In the genomic region with DNA sequence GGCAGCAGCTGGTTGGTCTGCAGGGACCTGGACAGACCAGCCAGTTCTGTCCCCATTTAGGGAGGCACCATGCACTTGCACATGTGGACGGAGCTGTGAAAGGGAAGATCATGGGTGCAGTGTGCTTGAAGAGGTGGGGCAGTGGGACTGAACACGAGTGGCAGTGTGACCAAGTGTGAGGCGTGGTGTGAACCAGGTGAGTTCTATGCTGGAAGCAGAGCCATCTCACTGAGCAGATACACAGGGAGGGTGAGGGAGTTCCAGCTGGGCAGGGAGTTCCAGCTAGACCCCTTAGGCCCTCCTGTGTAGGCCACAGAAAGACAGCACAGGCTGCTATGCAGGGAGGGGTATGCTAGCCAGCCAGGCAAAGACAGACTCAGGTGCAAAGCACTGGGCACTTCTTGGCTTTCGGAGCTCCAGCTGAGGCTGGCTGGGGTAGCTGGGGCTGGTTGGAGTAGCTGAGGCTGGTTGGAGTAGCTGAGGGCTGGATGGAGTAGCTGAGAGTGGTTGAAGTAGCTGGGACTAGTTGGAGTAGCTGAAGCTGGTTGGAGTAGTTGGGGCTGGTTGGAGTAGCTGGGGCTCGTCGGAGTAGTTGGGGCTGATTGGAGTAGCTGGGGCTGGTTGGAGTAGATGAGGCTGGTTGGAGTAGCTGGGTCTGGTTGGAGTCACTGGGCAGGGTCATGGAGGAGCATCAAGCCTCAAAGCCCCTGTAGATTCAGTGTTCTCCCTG, we compare ENCODE assay signal across 26 cellular contexts.
"Had no signal": no experiment of that assay in that cellular context is flagged by ENCODE, and none has a peak within 500 bp of the region (broad histone marks: within the 10 kb centered on the region; RNA-seq: fewer than 3 reads in every experiment).

No MANE protein-coding gene starts in this region.

- H3K27me3 ChIP-seq: brain microvascular endothelial cell, colonic mucosa, esophagus squamous epithelium, gastrocnemius medialis, spleen, tibial nerve had no signal

- H3K36me3 Mint-ChIP-seq: activated CD4-positive, alpha-beta memory T cell treated with anti-CD3 and anti-CD28 coated beads for 36 hours; activated naive CD4-positive, alpha-beta T cell treated with anti-CD3 and anti-CD28 coated beads, Interleukin-2, amount 50 U/mL, for 72 hours had no signal

- H3K4me3 Mint-ChIP-seq: activated B cell treated with CpG ODN at 0.5 μM for 24 hours; activated CD4-positive, alpha-beta memory T cell treated with anti-CD3 and anti-CD28 coated beads for 36 hours; memory B cell; nephron; stimulated activated naive CD8-positive, alpha-beta T cell treated with anti-CD3 and anti-CD28 coated beads, Interleukin-15, amount 100 ng/mL, for 72 hours; T-helper 1 cell treated with Interleukin-12 subunit alpha and Interleukin-12 subunit beta and Interleukin-4 antibody, amounts not matched to agents 30 μg/mL and 1 μg/mL, for 36 hours had no signal

- H3K4me1 Mint-ChIP-seq: activated B cell treated with CpG ODN at 0.5 μM for 24 hours; memory B cell; stimulated activated naive CD8-positive, alpha-beta T cell treated with anti-CD3 and anti-CD28 coated beads, Interleukin-15, amount 100 ng/mL, for 72 hours had no signal

- H3K4me1 ChIP-seq: colonic mucosa, gastrocnemius medialis had no signal

- H3K9me3 ChIP-seq: colonic mucosa, esophagus squamous epithelium, gastrocnemius medialis had no signal

- DNase-seq: activated B cell treated with CpG ODN at 0.5 μM for 24 hours; activated CD4-positive, alpha-beta memory T cell treated with anti-CD3 and anti-CD28 coated beads for 36 hours; activated CD4-positive, alpha-beta T cell treated with anti-CD3 and anti-CD28 coated beads for 4 hours; activated gamma-delta T cell treated with Interleukin-2 at 50 U/mL for 16 hours; activated T-cell treated with anti-CD3 and anti-CD28 coated beads, Interleukin-2, amount 50 U/mL, for 1 hour; aorta; brain microvascular endothelial cell; caudate nucleus; colonic mucosa; esophagus squamous epithelium; gastrocnemius medialis; head of caudate nucleus; hypothalamus; left cardiac atrium; occipital lobe; spleen; stimulated activated CD4-positive, alpha-beta T cell treated with anti-CD3 and anti-CD28 coated beads, Interleukin-4, amount 100 ng/mL, for 1 hour; stimulated activated naive CD8-positive, alpha-beta T cell treated with anti-CD3 and anti-CD28 coated beads, Interleukin-15, amount 100 ng/mL, for 72 hours; T1000 had no signal

- H3K27ac Mint-ChIP-seq: activated B cell treated with CpG ODN at 0.5 μM for 24 hours; activated CD4-positive, alpha-beta memory T cell treated with anti-CD3 and anti-CD28 coated beads for 36 hours; memory B cell; progenitor cell of endocrine pancreas; T-helper 1 cell treated with Interleukin-12 subunit alpha and Interleukin-12 subunit beta and Interleukin-4 antibody, amounts not matched to agents 30 μg/mL and 1 μg/mL, for 36 hours had no signal

- H3K27me3 Mint-ChIP-seq: activated B cell treated with CpG ODN at 0.5 μM for 24 hours; activated CD4-positive, alpha-beta memory T cell treated with anti-CD3 and anti-CD28 coated beads for 36 hours; progenitor cell of endocrine pancreas; stimulated activated naive CD8-positive, alpha-beta T cell treated with anti-CD3 and anti-CD28 coated beads, Interleukin-15, amount 100 ng/mL, for 72 hours had no signal

- ATAC-seq: activated naive CD4-positive, alpha-beta T cell treated with anti-CD3 and anti-CD28 coated beads, Interleukin-2, amount 50 U/mL, for 72 hours; gastrocnemius medialis; left cardiac atrium; stimulated activated naive CD8-positive, alpha-beta T cell treated with anti-CD3 and anti-CD28 coated beads, Interleukin-15, amount 100 ng/mL, for 72 hours had no signal

- H3K27ac ChIP-seq: brain microvascular endothelial cell, colonic mucosa, tibial nerve had no signal

- H3K4me3 ChIP-seq: colonic mucosa, esophagus squamous epithelium, gastrocnemius medialis, spleen, tibial nerve had no signal

- FAIRE-seq: islet of Langerhans had no signal

- H3K9me3 Mint-ChIP-seq: activated B cell treated with CpG ODN at 0.5 μM for 24 hours; activated CD4-positive, alpha-beta memory T cell treated with anti-CD3 and anti-CD28 coated beads for 36 hours; activated naive CD4-positive, alpha-beta T cell treated with anti-CD3 and anti-CD28 coated beads, Interleukin-2, amount 50 U/mL, for 72 hours; memory B cell; nephron; T-helper 1 cell treated with Interleukin-12 subunit alpha and Interleukin-12 subunit beta and Interleukin-4 antibody, amounts not matched to agents 30 μg/mL and 1 μg/mL, for 36 hours had no signal

- H3K36me3 ChIP-seq: brain microvascular endothelial cell, colonic mucosa, esophagus squamous epithelium, gastrocnemius medialis, spleen had no signal
